Comparison of ENCODE assay signal across 3 cellular contexts in the genomic region with DNA sequence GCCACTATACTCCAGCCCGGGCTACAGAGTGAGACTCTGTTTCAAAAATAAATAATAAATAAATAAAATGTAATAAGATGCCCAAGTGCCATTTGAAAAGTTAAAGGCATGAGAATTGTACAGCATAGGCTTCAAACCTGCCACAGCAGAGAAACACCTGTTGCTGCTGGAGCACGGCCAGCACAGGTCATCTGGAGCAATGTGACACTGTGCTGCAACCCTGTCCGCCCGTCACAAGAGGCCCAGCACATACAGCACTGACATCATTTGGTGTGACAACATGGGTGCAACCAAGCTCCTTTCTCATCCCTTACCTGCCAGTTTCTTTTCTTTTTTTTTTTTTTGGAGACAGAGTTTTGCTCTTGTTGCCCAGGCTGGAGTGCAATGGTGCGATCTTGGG.
TF ChIP-seq lines count a peak whose summit lies in the region.

No MANE protein-coding gene starts in this region.

TF ChIP-seq in SK-N-SH, 30 proteins besides CTCF, POLR2A, EP300 and RAD21:
- no peak for TF ChIP-seq TEAD4 (IDR thresholded peaks at IDR 0.05; ENCODE audit: borderline replicate concordance, insufficient read depth)
- TF ChIP-seq, protein P1, sequence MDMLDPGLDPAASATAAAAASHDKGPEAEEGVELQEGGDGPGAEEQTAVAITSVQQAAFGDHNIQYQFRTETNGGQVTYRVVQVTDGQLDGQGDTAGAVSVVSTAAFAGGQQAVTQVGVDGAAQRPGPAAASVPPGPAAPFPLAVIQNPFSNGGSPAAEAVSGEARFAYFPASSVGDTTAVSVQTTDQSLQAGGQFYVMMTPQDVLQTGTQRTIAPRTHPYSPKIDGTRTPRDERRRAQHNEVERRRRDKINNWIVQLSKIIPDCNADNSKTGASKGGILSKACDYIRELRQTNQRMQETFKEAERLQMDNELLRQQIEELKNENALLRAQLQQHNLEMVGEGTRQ (IDR thresholded peaks at IDR 0.05; ENCODE audit: borderline replicate concordance, low read depth, low read length) = no peak
- no peak for TF ChIP-seq YY1 (IDR thresholded peaks at IDR 0.05; ENCODE audit: low read depth)
- TF ChIP-seq TAF1 (IDR thresholded peaks at IDR 0.05; ENCODE audit: borderline replicate concordance, low read depth, low read length) = no peak
- TF ChIP-seq FOXJ3 (CRISPR knock-in tag; IDR thresholded peaks at IDR 0.05) = no peak
- no peak for TF ChIP-seq MEF2A (IDR thresholded peaks at IDR 0.05; ENCODE audit: borderline replicate concordance, low read depth)
- TF ChIP-seq, protein P2, sequence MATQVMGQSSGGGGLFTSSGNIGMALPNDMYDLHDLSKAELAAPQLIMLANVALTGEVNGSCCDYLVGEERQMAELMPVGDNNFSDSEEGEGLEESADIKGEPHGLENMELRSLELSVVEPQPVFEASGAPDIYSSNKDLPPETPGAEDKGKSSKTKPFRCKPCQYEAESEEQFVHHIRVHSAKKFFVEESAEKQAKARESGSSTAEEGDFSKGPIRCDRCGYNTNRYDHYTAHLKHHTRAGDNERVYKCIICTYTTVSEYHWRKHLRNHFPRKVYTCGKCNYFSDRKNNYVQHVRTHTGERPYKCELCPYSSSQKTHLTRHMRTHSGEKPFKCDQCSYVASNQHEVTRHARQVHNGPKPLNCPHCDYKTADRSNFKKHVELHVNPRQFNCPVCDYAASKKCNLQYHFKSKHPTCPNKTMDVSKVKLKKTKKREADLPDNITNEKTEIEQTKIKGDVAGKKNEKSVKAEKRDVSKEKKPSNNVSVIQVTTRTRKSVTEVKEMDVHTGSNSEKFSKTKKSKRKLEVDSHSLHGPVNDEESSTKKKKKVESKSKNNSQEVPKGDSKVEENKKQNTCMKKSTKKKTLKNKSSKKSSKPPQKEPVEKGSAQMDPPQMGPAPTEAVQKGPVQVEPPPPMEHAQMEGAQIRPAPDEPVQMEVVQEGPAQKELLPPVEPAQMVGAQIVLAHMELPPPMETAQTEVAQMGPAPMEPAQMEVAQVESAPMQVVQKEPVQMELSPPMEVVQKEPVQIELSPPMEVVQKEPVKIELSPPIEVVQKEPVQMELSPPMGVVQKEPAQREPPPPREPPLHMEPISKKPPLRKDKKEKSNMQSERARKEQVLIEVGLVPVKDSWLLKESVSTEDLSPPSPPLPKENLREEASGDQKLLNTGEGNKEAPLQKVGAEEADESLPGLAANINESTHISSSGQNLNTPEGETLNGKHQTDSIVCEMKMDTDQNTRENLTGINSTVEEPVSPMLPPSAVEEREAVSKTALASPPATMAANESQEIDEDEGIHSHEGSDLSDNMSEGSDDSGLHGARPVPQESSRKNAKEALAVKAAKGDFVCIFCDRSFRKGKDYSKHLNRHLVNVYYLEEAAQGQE (IDR thresholded peaks at IDR 0.05; ENCODE audit: low read depth, low read length) = no peak
- TF ChIP-seq SMC3 (IDR thresholded peaks at IDR 0.05; ENCODE audit: low read depth, low read length) = no peak
- TF ChIP-seq RFX5 (IDR thresholded peaks at IDR 0.05; ENCODE audit: low read length) = no peak
- no peak for TF ChIP-seq NFIC (IDR thresholded peaks at IDR 0.05; ENCODE audit: borderline replicate concordance)
- no peak for TF ChIP-seq POLR2AphosphoS5 (IDR thresholded peaks at IDR 0.05; ENCODE audit: low read depth, low read length)
- TF ChIP-seq RCOR1 (IDR thresholded peaks at IDR 0.05; ENCODE audit: low read length) = no peak
- no peak for TF ChIP-seq FOSL2 (IDR thresholded peaks at IDR 0.05; ENCODE audit: borderline replicate concordance, low read depth)
- TF ChIP-seq, protein P3, sequence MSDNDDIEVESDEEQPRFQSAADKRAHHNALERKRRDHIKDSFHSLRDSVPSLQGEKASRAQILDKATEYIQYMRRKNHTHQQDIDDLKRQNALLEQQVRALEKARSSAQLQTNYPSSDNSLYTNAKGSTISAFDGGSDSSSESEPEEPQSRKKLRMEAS (IDR thresholded peaks at IDR 0.05; ENCODE audit: low read depth) = no peak
- no peak for TF ChIP-seq CHD2 (IDR thresholded peaks at IDR 0.05; ENCODE audit: low read length, partially characterized antibody)
- TF ChIP-seq TCF12 (IDR thresholded peaks at IDR 0.05) = no peak
TF ChIP-seq in SK-N-SH: peak in this region for 0.

TF ChIP-seq in SK-N-SH treated with all-trans-retinoic acid at 6 μM for 48 hours, 23 proteins besides CTCF, POLR2A, EP300 and RAD21:
- no peak for TF ChIP-seq CSDC2 (CRISPR knock-in tag; IDR thresholded peaks at IDR 0.05)
- TF ChIP-seq, protein P4, sequence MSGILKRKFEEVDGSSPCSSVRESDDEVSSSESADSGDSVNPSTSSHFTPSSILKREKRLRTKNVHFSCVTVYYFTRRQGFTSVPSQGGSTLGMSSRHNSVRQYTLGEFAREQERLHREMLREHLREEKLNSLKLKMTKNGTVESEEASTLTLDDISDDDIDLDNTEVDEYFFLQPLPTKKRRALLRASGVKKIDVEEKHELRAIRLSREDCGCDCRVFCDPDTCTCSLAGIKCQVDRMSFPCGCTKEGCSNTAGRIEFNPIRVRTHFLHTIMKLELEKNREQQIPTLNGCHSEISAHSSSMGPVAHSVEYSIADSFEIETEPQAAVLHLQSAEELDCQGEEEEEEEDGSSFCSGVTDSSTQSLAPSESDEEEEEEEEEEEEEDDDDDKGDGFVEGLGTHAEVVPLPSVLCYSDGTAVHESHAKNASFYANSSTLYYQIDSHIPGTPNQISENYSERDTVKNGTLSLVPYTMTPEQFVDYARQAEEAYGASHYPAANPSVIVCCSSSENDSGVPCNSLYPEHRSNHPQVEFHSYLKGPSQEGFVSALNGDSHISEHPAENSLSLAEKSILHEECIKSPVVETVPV (CRISPR knock-in tag; IDR thresholded peaks at IDR 0.05) = no peak
- TF ChIP-seq TOX (CRISPR knock-in tag; IDR thresholded peaks at IDR 0.05; ENCODE audit: borderline replicate concordance) = no peak
- TF ChIP-seq ISL1 (CRISPR knock-in tag; IDR thresholded peaks at IDR 0.05) = no peak
- TF ChIP-seq BACH2 (CRISPR knock-in tag; IDR thresholded peaks at IDR 0.05; ENCODE audit: borderline replicate concordance) = no peak
- no peak for TF ChIP-seq SNAI2 (CRISPR knock-in tag; IDR thresholded peaks at IDR 0.05)
- TF ChIP-seq, protein P5, sequence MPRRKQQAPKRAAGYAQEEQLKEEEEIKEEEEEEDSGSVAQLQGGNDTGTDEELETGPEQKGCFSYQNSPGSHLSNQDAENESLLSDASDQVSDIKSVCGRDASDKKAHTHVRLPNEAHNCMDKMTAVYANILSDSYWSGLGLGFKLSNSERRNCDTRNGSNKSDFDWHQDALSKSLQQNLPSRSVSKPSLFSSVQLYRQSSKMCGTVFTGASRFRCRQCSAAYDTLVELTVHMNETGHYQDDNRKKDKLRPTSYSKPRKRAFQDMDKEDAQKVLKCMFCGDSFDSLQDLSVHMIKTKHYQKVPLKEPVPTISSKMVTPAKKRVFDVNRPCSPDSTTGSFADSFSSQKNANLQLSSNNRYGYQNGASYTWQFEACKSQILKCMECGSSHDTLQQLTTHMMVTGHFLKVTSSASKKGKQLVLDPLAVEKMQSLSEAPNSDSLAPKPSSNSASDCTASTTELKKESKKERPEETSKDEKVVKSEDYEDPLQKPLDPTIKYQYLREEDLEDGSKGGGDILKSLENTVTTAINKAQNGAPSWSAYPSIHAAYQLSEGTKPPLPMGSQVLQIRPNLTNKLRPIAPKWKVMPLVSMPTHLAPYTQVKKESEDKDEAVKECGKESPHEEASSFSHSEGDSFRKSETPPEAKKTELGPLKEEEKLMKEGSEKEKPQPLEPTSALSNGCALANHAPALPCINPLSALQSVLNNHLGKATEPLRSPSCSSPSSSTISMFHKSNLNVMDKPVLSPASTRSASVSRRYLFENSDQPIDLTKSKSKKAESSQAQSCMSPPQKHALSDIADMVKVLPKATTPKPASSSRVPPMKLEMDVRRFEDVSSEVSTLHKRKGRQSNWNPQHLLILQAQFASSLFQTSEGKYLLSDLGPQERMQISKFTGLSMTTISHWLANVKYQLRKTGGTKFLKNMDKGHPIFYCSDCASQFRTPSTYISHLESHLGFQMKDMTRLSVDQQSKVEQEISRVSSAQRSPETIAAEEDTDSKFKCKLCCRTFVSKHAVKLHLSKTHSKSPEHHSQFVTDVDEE (CRISPR knock-in tag; IDR thresholded peaks at IDR 0.05) = no peak
- no peak for TF ChIP-seq ARNTL (CRISPR knock-in tag; IDR thresholded peaks at IDR 0.05; ENCODE audit: borderline replicate concordance, low read depth)
- no peak for TF ChIP-seq ZNF70 (CRISPR knock-in tag; IDR thresholded peaks at IDR 0.05)

TF ChIP-seq in K562, 482 proteins besides CTCF, POLR2A, EP300 and RAD21:
- no peak for TF ChIP-seq SETDB1 (IDR thresholded peaks at IDR 0.05; ENCODE audit: low read length)
- no peak for TF ChIP-seq SREBF1 (IDR thresholded peaks at IDR 0.05; ENCODE audit: borderline replicate concordance, low read depth, low read length)
- TF ChIP-seq SUPT5H (IDR thresholded peaks at IDR 0.05) = 0 out of 2 replicates have a peak, but pooled peaks have one; percentile 16
- no peak for TF ChIP-seq SMARCB1 (IDR thresholded peaks at IDR 0.05; ENCODE audit: insufficient read length, low read depth)
- no peak for TF ChIP-seq NR2C1 (IDR thresholded peaks at IDR 0.05)
- TF ChIP-seq NR2C1 (tag; IDR thresholded peaks at IDR 0.05) = no peak
- TF ChIP-seq CBX5 (IDR thresholded peaks at IDR 0.05; ENCODE audit: borderline replicate concordance, low read depth) = no peak
- TF ChIP-seq, protein P6, sequence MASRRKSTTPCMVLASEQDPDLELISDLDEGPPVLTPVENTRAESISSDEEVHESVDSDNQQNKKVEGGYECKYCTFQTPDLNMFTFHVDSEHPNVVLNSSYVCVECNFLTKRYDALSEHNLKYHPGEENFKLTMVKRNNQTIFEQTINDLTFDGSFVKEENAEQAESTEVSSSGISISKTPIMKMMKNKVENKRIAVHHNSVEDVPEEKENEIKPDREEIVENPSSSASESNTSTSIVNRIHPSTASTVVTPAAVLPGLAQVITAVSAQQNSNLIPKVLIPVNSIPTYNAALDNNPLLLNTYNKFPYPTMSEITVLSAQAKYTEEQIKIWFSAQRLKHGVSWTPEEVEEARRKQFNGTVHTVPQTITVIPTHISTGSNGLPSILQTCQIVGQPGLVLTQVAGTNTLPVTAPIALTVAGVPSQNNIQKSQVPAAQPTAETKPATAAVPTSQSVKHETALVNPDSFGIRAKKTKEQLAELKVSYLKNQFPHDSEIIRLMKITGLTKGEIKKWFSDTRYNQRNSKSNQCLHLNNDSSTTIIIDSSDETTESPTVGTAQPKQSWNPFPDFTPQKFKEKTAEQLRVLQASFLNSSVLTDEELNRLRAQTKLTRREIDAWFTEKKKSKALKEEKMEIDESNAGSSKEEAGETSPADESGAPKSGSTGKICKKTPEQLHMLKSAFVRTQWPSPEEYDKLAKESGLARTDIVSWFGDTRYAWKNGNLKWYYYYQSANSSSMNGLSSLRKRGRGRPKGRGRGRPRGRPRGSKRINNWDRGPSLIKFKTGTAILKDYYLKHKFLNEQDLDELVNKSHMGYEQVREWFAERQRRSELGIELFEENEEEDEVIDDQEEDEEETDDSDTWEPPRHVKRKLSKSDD (conservative IDR thresholded peaks at IDR 0.05; ENCODE audit: low read length) = no peak
- TF ChIP-seq, protein P1 (CRISPR knock-in tag; IDR thresholded peaks at IDR 0.05) = no peak
- TF ChIP-seq MTA3 (IDR thresholded peaks at IDR 0.05; ENCODE audit: borderline replicate concordance) = no peak
- TF ChIP-seq ZC3H4 (CRISPR knock-in tag; IDR thresholded peaks at IDR 0.05; ENCODE audit: borderline replicate concordance) = no peak
- TF ChIP-seq PTBP1 (IDR thresholded peaks at IDR 0.05; ENCODE audit: low read depth, low read length) = no peak
- TF ChIP-seq ZC3H8 (IDR thresholded peaks at IDR 0.05) = no peak
- TF ChIP-seq RFX5 (IDR thresholded peaks at IDR 0.05; ENCODE audit: low read depth, low read length) = no peak
- peak; percentile 17; the same call in 1 of the 2 replicates for TF ChIP-seq NFIC (IDR thresholded peaks at IDR 0.05)
